In the genomic region with DNA sequence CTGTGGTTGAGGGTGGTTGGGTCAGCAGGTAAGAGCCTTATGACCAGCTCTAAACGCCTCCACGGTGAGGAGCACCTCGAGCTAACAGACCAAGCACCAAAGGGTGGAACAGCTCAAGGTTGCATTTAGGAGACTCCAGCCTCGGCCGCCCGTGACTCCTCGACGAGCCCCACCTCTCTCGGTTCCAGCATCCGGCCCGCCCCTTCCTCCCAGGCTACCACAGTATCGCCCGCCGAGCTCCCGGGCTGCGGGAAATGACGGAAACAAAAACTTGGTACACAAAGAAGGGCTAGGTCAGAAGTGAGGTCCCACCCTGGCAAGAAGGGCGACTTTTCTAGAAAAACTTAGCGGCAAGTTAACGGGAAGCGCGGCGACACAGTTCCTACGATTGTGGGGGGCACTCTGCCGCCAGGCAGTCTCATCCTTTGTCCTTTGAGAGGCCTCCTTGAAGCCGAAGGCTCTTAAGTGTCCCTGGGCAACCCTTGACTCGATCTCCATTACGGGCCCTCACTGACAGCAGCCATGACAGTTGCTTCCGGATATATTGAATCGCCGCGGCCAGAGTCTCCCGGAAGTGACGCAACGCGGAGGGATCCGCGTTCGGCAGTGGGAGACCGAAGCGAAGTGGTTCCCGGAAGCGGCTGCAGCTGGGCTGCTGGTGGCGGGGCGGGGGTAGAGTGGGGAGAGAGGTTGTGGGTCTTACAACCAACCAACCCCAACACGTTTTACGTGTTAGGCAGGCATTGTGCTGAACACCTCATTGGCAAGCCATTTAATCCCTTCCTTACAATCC, we compare ENCODE assay signal across 8 cellular contexts. TPM values are rescaled to one million over a fixed set of nuclear protein-coding genes. Genes with fewer than 3 reads are reported as not detected.
A peak's percentile ranks its signal among the peaks of the same experiment; 100 is the strongest.
DNase-seq lines count a peak whose midpoint lies in the region; ATAC-seq lines count a peak whose summit lies in the region.

No MANE protein-coding gene starts in this region.

- no peaks in the 10 kb centered on the region for H3K27me3 ChIP-seq in effector memory CD4-positive, alpha-beta T cell (replicated peaks; ENCODE audit: control insufficient read depth, insufficient read depth, low read length, poor library complexity, severe bottlenecking)
- peaks cover 30% of the 10 kb centered on the region for H3K27me3 ChIP-seq in mononuclear cell (ENCODE audit: insufficient read depth, low read length)

- no peaks in the 10 kb centered on the region for H3K36me3 ChIP-seq in effector memory CD4-positive, alpha-beta T cell (ENCODE audit: control insufficient read depth, insufficient read depth, low read length)

- DNase-seq in COLO668 (lab: John Stamatoyannopoulos, UW; ENCODE audit: unreplicated experiment) (peak; percentile 94), HS-5 (ENCODE audit: low read depth) (peak; percentile 84), NK-92 (lab: John Stamatoyannopoulos, UW; ENCODE audit: unreplicated experiment) (peak; percentile 63)
- DNase-seq in activated CD8-positive, alpha-beta memory T cell treated with anti-CD3 and anti-CD28 coated beads for 1 hour (ENCODE audit: extremely low read depth in 1 of 2, low read depth in 1 of 2) = peak; percentile 83 to 87
- peak; percentile 78 to 86 (median 84) for DNase-seq in effector memory CD4-positive, alpha-beta T cell
- DNase-seq in stimulated activated CD8-positive, alpha-beta memory T cell treated with anti-CD3 and anti-CD28 coated beads, Interleukin-7, amount 100 ng/mL, for 4 hours (ENCODE audit: low read depth in 2 of 2) = peak; percentile 87 to 88

- peak overlapping the region; percentile 88 for H3K27ac ChIP-seq in effector memory CD4-positive, alpha-beta T cell (ENCODE audit: insufficient read depth, low read length, poor library complexity, severe bottlenecking)

- H3K9me3 ChIP-seq in effector memory CD4-positive, alpha-beta T cell (ENCODE audit: control insufficient read depth, low read length) = peaks cover 4% of the 10 kb centered on the region
- no peaks in the 10 kb centered on the region for H3K9me3 ChIP-seq in mononuclear cell (ENCODE audit: low read depth, low read length)

- peak overlapping the region; percentile 90 for H3K4me3 ChIP-seq in effector memory CD4-positive, alpha-beta T cell (ENCODE audit: insufficient read depth, low read depth, low read length, poor library complexity, severe bottlenecking)
- H3K4me3 ChIP-seq in mononuclear cell (ENCODE audit: low read length) = peak overlapping the region; percentile 95

- no peaks in the 10 kb centered on the region for H3K4me1 ChIP-seq in effector memory CD4-positive, alpha-beta T cell (ENCODE audit: control insufficient read depth, insufficient read depth, low read length, poor library complexity, severe bottlenecking)
- H3K4me1 ChIP-seq in mononuclear cell (ENCODE audit: insufficient read depth, low read length) = peaks cover 8% of the 10 kb centered on the region

- peak; percentile 78 for ATAC-seq in GM19467 (IDR thresholded peaks at IDR 0.05; ENCODE audit: unreplicated experiment)

RNA-seq across cellular contexts. Expression of gene ZNF518A, which starts 40.2 kb away (rescaled TPM):
- 7.7 TPM for total RNA-seq in mononuclear cell

RNA-seq across cellular contexts. Expression of gene CCNJ, which starts 46.5 kb away (rescaled TPM):
- 14.7 TPM for total RNA-seq in mononuclear cell

Comparison
In these comparisons a context has a peak if more than half of its experiments do, and no peak if none do; other contexts are left out.
1. Peak in every context shown above with its lines: DNase-seq, ATAC-seq, H3K4me3 ChIP-seq and H3K27ac ChIP-seq.